ENCODE assay signal across 9 cellular contexts in genomic region chr6:75932067-75932466, GRCh38.
A peak's percentile ranks its signal among the peaks of the same experiment; 100 is the strongest.
DNase-seq lines count a peak whose midpoint lies in the region; ATAC-seq and TF ChIP-seq lines count a peak whose summit lies in the region.
"Had no signal": no experiment of that assay in that cellular context is flagged by ENCODE, and none has a peak within 500 bp of the region (broad histone marks: within the 10 kb centered on the region; RNA-seq: fewer than 3 reads in every experiment).

No MANE protein-coding gene starts in this region.

- H2AFZ ChIP-seq in OCI-LY3 (ENCODE audit: low read depth, low read length) = peak overlapping the region; percentile 59; the same call in 1 of the 2 replicates

- H3K36me3 Mint-ChIP-seq in type B pancreatic cell = no peaks in the 10 kb centered on the region

- H3K4me1 Mint-ChIP-seq in type B pancreatic cell (ENCODE audit: unreplicated experiment) = peaks cover 7% of the 10 kb centered on the region

- no peaks in the 10 kb centered on the region for H3K36me3 ChIP-seq in OCI-LY3 (replicated peaks; ENCODE audit: low read depth, low read length)

- H3K79me2 ChIP-seq in OCI-LY3 (ENCODE audit: low read length) = no peaks in the 10 kb centered on the region

- no peak overlapping the region for H3K27ac Mint-ChIP-seq in type B pancreatic cell
- H3K27ac Mint-ChIP-seq: stimulated activated naive CD8-positive, alpha-beta T cell treated with anti-CD3 and anti-CD28 coated beads, Interleukin-15, Interleukin-2, amounts not matched to agents 100 ng/mL and 50 ng/mL, for 24 hours had no signal

- H3K4me3 ChIP-seq in OCI-LY3 (ENCODE audit: low read length) (no peak overlapping the region), fibroblast of mammary gland (ENCODE audit: control insufficient read depth, low read depth, low read length) (no peak overlapping the region)

- no peaks in the 10 kb centered on the region for H3K9me3 Mint-ChIP-seq in type B pancreatic cell
- H3K9me3 Mint-ChIP-seq: stimulated activated naive CD8-positive, alpha-beta T cell treated with anti-CD3 and anti-CD28 coated beads, Interleukin-15, Interleukin-2, amounts not matched to agents 100 ng/mL and 50 ng/mL, for 24 hours had no signal

- H3K4me1 ChIP-seq in OCI-LY3 (ENCODE audit: low read length) = peaks cover 55% of the 10 kb centered on the region

- no peaks in the 10 kb centered on the region for H3K9me3 ChIP-seq in OCI-LY3 (ENCODE audit: insufficient read depth, low read length)

- ATAC-seq in GM19455 (IDR thresholded peaks at IDR 0.05; ENCODE audit: unreplicated experiment) = no peak
- ATAC-seq in HG03159 (IDR thresholded peaks at IDR 0.05; ENCODE audit: unreplicated experiment) = no peak
- no peak for ATAC-seq in HG03457 (IDR thresholded peaks at IDR 0.05; ENCODE audit: unreplicated experiment)

- H3K4me3 Mint-ChIP-seq in type B pancreatic cell = no peak overlapping the region
- H3K4me3 Mint-ChIP-seq: stimulated activated naive CD8-positive, alpha-beta T cell treated with anti-CD3 and anti-CD28 coated beads, Interleukin-15, Interleukin-2, amounts not matched to agents 100 ng/mL and 50 ng/mL, for 24 hours had no signal

- H3K4me2 ChIP-seq in OCI-LY3 (ENCODE audit: low read length) = peak overlapping the region; percentile 39

- peaks cover 8% of the 10 kb centered on the region for H3K27me3 Mint-ChIP-seq in type B pancreatic cell

- no peaks in the 10 kb centered on the region for H3K27me3 ChIP-seq in OCI-LY3 (ENCODE audit: low read depth, low read length)

- no peaks in the 10 kb centered on the region for H4K20me1 ChIP-seq in OCI-LY3 (ENCODE audit: insufficient read depth, low read length)

- H3K27ac ChIP-seq in OCI-LY3 (ENCODE audit: low read length) = peak overlapping the region; percentile 37; the same call in 1 of the 2 replicates

- peak overlapping the region; percentile 10; the same call in 1 of the 2 replicates for H3K9ac ChIP-seq in OCI-LY3 (ENCODE audit: low read length)

- TF ChIP-seq CTCF in OCI-LY3 (IDR thresholded peaks at IDR 0.05; ENCODE audit: low read depth, low read length) (peak; percentile 97), fibroblast of mammary gland (conservative IDR thresholded peaks at IDR 0.05; ENCODE audit: control insufficient read depth, insufficient read depth, low read depth, low read length) (peak; percentile 53), type B pancreatic cell (conservative IDR thresholded peaks at IDR 0.05) (peak; percentile 86)

- DNase-seq in D341Med (ENCODE audit: low spot score) (peak; percentile 67), HCEC 1CT (peak; percentile 23), fibroblast of mammary gland (ENCODE audit: low read depth) (peak; percentile 16), type B pancreatic cell (ENCODE audit: extremely low spot score, unreplicated experiment) (no peak)
